ENCODE assay signal across 1 cellular context in the genomic region with DNA sequence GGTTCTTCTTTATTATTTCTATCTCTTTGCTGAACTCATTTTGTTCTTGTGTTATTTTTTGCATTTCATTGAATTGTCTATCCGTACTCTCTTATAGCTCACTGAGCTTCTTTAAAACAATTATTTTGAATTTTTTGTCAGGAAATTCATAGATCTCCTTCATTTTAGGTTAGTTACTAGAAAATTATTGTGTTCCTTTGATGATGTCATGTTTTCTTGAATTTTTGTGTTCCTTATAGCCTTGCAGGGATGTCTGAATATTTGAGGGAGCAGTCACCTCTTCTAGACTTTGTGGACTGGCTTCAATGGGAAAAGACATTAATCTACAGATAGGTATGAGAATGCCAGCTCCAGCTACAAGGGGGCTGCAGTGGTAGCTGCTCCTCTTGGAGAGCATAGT.
TF ChIP-seq lines count a peak whose summit lies in the region.

No MANE protein-coding gene starts in this region.

TF ChIP-seq in A549, 52 proteins besides CTCF, POLR2A, EP300 and RAD21 (continued from another document):
- TF ChIP-seq, protein P1, sequence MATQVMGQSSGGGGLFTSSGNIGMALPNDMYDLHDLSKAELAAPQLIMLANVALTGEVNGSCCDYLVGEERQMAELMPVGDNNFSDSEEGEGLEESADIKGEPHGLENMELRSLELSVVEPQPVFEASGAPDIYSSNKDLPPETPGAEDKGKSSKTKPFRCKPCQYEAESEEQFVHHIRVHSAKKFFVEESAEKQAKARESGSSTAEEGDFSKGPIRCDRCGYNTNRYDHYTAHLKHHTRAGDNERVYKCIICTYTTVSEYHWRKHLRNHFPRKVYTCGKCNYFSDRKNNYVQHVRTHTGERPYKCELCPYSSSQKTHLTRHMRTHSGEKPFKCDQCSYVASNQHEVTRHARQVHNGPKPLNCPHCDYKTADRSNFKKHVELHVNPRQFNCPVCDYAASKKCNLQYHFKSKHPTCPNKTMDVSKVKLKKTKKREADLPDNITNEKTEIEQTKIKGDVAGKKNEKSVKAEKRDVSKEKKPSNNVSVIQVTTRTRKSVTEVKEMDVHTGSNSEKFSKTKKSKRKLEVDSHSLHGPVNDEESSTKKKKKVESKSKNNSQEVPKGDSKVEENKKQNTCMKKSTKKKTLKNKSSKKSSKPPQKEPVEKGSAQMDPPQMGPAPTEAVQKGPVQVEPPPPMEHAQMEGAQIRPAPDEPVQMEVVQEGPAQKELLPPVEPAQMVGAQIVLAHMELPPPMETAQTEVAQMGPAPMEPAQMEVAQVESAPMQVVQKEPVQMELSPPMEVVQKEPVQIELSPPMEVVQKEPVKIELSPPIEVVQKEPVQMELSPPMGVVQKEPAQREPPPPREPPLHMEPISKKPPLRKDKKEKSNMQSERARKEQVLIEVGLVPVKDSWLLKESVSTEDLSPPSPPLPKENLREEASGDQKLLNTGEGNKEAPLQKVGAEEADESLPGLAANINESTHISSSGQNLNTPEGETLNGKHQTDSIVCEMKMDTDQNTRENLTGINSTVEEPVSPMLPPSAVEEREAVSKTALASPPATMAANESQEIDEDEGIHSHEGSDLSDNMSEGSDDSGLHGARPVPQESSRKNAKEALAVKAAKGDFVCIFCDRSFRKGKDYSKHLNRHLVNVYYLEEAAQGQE (IDR thresholded peaks at IDR 0.05): no peak
- TF ChIP-seq NPAS2 (CRISPR knock-in tag; IDR thresholded peaks at IDR 0.05; ENCODE audit: borderline replicate concordance): no peak
- no peak for TF ChIP-seq PHF8 (IDR thresholded peaks at IDR 0.05; ENCODE audit: borderline replicate concordance, low read depth)
- TF ChIP-seq NR3C1 (IDR thresholded peaks at IDR 0.05): no peak
- TF ChIP-seq ZC3H11A (IDR thresholded peaks at IDR 0.05): no peak
- TF ChIP-seq, protein P2, sequence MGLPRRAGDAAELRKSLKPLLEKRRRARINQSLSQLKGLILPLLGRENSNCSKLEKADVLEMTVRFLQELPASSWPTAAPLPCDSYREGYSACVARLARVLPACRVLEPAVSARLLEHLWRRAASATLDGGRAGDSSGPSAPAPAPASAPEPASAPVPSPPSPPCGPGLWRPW (IDR thresholded peaks at IDR 0.05): no peak
- TF ChIP-seq TFCP2L1 (CRISPR knock-in tag; IDR thresholded peaks at IDR 0.05): no peak
- TF ChIP-seq HOXB13 (CRISPR knock-in tag; IDR thresholded peaks at IDR 0.05; ENCODE audit: low read depth): no peak
- TF ChIP-seq ZSCAN20 (CRISPR knock-in tag; IDR thresholded peaks at IDR 0.05): no peak
- TF ChIP-seq, protein P3, sequence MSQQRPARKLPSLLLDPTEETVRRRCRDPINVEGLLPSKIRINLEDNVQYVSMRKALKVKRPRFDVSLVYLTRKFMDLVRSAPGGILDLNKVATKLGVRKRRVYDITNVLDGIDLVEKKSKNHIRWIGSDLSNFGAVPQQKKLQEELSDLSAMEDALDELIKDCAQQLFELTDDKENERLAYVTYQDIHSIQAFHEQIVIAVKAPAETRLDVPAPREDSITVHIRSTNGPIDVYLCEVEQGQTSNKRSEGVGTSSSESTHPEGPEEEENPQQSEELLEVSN (IDR thresholded peaks at IDR 0.05; ENCODE audit: borderline replicate concordance, low read depth): no peak
- TF ChIP-seq MAZ (IDR thresholded peaks at IDR 0.05; ENCODE audit: borderline replicate concordance, low read depth, low read length): no peak
- no peak for TF ChIP-seq JUNB (IDR thresholded peaks at IDR 0.05)
